In the genomic region with DNA sequence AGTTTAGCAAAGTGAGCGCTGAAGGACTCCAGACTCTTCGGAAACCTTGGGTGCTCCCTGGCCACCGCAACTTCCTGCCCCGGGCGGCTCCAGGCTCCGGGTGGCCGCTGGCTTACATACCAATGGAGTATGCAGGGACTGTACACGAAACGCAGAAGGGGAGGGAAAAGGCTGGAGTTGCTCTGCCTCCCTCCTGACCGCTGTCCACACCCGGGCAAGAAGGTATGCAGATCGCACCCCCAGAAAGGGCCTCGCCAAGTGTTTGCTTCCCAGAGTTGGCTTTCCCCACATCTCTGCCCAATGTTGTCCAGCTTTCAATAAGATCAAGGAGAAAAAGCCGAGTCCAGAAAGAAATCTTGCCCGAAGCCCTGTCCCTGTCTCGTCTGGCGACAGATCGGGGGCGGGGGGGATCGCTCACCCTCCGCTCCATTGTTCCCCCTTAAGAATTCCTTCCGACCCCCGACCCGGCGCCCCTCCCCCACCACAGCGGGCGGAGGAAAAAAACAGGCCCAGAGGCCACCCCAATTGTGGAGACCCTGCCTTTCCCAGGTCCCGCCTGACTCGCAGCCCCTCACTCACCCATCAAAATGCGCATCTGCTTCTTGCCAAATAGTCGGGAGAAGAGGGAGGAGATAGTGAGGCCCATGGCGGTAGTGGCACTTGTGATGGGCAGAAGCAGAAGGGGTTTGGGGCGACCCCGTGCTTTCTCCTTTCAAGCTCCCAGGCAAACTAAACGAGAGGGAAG, we compare ENCODE assay signal across 1 cellular context.
TF ChIP-seq lines count a peak whose summit lies in the region.

No MANE protein-coding gene starts in this region.

TF ChIP-seq in HEK293, 187 proteins besides CTCF, POLR2A, EP300 and RAD21 (continued from another document):
- TF ChIP-seq, protein P1, sequence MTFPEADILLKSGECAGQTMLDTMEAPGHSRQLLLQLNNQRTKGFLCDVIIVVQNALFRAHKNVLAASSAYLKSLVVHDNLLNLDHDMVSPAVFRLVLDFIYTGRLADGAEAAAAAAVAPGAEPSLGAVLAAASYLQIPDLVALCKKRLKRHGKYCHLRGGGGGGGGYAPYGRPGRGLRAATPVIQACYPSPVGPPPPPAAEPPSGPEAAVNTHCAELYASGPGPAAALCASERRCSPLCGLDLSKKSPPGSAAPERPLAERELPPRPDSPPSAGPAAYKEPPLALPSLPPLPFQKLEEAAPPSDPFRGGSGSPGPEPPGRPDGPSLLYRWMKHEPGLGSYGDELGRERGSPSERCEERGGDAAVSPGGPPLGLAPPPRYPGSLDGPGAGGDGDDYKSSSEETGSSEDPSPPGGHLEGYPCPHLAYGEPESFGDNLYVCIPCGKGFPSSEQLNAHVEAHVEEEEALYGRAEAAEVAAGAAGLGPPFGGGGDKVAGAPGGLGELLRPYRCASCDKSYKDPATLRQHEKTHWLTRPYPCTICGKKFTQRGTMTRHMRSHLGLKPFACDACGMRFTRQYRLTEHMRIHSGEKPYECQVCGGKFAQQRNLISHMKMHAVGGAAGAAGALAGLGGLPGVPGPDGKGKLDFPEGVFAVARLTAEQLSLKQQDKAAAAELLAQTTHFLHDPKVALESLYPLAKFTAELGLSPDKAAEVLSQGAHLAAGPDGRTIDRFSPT (tag by site-specific recombination; IDR thresholded peaks at IDR 0.05): no peak
- TF ChIP-seq, protein P2, sequence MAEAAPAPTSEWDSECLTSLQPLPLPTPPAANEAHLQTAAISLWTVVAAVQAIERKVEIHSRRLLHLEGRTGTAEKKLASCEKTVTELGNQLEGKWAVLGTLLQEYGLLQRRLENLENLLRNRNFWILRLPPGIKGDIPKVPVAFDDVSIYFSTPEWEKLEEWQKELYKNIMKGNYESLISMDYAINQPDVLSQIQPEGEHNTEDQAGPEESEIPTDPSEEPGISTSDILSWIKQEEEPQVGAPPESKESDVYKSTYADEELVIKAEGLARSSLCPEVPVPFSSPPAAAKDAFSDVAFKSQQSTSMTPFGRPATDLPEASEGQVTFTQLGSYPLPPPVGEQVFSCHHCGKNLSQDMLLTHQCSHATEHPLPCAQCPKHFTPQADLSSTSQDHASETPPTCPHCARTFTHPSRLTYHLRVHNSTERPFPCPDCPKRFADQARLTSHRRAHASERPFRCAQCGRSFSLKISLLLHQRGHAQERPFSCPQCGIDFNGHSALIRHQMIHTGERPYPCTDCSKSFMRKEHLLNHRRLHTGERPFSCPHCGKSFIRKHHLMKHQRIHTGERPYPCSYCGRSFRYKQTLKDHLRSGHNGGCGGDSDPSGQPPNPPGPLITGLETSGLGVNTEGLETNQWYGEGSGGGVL (tag by site-specific recombination; IDR thresholded peaks at IDR 0.05): peak; percentile 33; the same call in 1 of the 2 replicates
- no peak for TF ChIP-seq ZNF175 (tag by site-specific recombination; IDR thresholded peaks at IDR 0.05)
- no peak for TF ChIP-seq ZNF610 (tag by site-specific recombination; IDR thresholded peaks at IDR 0.05; ENCODE audit: borderline replicate concordance)
- TF ChIP-seq ZNF843 (tag by site-specific recombination; IDR thresholded peaks at IDR 0.05): no peak
- no peak for TF ChIP-seq ZNF112 (tag by site-specific recombination; IDR thresholded peaks at IDR 0.05)
- no peak for TF ChIP-seq OSR2 (tag by site-specific recombination; IDR thresholded peaks at IDR 0.05)
- TF ChIP-seq GLIS1 (tag by site-specific recombination; IDR thresholded peaks at IDR 0.05): peak; percentile 85
- TF ChIP-seq, protein P3, sequence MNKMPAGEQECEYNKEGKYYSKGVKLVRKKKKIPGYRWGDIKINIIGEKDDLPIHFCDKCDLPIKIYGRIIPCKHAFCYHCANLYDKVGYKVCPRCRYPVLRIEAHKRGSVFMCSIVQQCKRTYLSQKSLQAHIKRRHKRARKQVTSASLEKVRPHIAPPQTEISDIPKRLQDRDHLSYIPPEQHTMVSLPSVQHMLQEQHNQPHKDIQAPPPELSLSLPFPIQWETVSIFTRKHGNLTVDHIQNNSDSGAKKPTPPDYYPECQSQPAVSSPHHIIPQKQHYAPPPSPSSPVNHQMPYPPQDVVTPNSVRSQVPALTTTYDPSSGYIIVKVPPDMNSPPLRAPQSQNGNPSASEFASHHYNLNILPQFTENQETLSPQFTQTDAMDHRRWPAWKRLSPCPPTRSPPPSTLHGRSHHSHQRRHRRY (tag by site-specific recombination; IDR thresholded peaks at IDR 0.05): no peak
